Comparison of ENCODE assay signal across 8 cellular contexts in the genomic region with DNA sequence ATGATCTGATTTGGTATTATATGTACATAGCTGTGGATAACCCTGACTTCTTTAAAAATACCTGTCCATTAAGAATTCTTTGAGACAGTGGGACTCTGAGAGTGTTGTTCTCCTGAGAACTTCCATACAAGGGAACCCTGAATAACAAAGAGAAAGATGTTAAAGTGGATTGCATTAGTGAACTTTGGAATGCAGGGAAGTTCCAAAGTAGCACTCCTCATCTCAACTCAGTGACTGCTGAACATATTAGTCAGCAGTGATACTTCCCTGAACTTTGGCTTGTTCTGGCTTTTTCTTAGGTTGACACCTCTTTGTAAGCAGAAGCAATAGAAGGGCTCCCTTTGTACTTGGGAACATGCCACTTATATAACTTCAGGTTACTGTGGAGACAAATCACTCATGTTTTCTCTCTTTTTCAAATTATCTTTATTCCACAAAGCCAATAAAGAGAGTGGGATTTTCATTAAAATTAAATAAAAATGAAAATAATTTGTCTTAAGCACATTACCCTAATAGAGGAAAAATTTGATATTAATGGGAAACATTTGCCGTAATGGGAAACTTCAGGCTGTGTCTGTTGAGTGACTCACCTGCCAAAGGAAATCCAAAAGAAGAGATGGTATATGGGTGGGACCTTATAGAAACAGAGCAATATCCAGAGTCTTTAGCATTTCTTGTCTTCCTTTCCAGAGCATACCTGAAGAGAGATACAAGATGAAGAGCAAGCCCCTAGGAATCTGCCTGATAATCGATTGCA. TPM values are rescaled to one million over a fixed set of nuclear protein-coding genes. Genes with fewer than 3 reads are reported as not detected.
DNase-seq lines count a peak whose midpoint lies in the region; ATAC-seq and TF ChIP-seq lines count a peak whose summit lies in the region.

No MANE protein-coding gene starts in this region.

- H3K27me3 ChIP-seq in liver (ENCODE audit: control insufficient read depth in 4 of 4, insufficient read depth in 4 of 4, low read length in 3 of 4), result no peaks in the 10 kb centered on the region
- H3K27me3 ChIP-seq in transverse colon, result no peaks in the 10 kb centered on the region

- peaks cover 87% of the 10 kb centered on the region for H3K36me3 Mint-ChIP-seq in activated T-cell treated with anti-CD3 and anti-CD28 coated beads, Interleukin-2, amount 50 U/mL, for 24 hours (ENCODE audit: low read depth)

- ATAC-seq in GM18907 (IDR thresholded peaks at IDR 0.05; ENCODE audit: unreplicated experiment), result no peak
- ATAC-seq in GM21737 (IDR thresholded peaks at IDR 0.05; ENCODE audit: unreplicated experiment), result no peak

- in situ Hi-C loops in transverse colon (cut with MboI; ENCODE audit: low pct_ligation_motif_present in 1 of 4, low pct_unique_long_range_greater_than_20kb in 1 of 4, low sequenced_read_pairs in 3 of 4), result no loop called here

- no peak overlapping the region for H3K4me3 Mint-ChIP-seq in activated T-cell treated with anti-CD3 and anti-CD28 coated beads, Interleukin-2, amount 50 U/mL, for 24 hours

- H3K27ac ChIP-seq in liver (ENCODE audit: low read depth in 1 of 2, low read length in 2 of 2) (peak overlapping the region; percentile 32 to 44), transverse colon (peak overlapping the region; percentile 81 to 91 (median 85))

- peak overlapping the region; percentile 87 for H3K27ac Mint-ChIP-seq in activated T-cell treated with anti-CD3 and anti-CD28 coated beads, Interleukin-2, amount 50 U/mL, for 24 hours

- peaks cover 52% of the 10 kb centered on the region for H3K4me1 Mint-ChIP-seq in activated T-cell treated with anti-CD3 and anti-CD28 coated beads, Interleukin-2, amount 50 U/mL, for 24 hours (ENCODE audit: low read depth)

- H3K9me3 Mint-ChIP-seq in activated T-cell treated with anti-CD3 and anti-CD28 coated beads, Interleukin-2, amount 50 U/mL, for 24 hours, result no peaks in the 10 kb centered on the region

- H3K36me3 ChIP-seq in liver (ENCODE audit: control insufficient read depth in 4 of 4, insufficient read depth in 3 of 4, low read depth in 1 of 4, low read length in 3 of 4), result peaks cover 20 to 33% (median 31%) of the 10 kb centered on the region in 4 donors
- H3K36me3 ChIP-seq in transverse colon, result peaks cover 0 to 18% (median 6%) of the 10 kb centered on the region in 4 donors

- H3K4me3 ChIP-seq in cardiac fibroblast (replicated peaks in 1 of 2; ENCODE audit: low read depth in 2 of 2, low read length in 2 of 2) (no peak overlapping the region), liver (ENCODE audit: low read depth in 1 of 3, low read length in 3 of 3) (no peak overlapping the region), transverse colon (peak overlapping the region in 1 of 4 donors; percentile 16)

- no peak overlapping the region for H3K9ac ChIP-seq in liver (ENCODE audit: low read depth in 1 of 2, low read length in 2 of 2)

- no peak for TF ChIP-seq POLR2A in transverse colon (IDR thresholded peaks at IDR 0.05)

- no peaks in the 10 kb centered on the region for H3K27me3 Mint-ChIP-seq in activated T-cell treated with anti-CD3 and anti-CD28 coated beads, Interleukin-2, amount 50 U/mL, for 24 hours

- DNase-seq in activated T-cell treated with anti-CD3 and anti-CD28 coated beads, Interleukin-2, amount 50 U/mL, for 24 hours, result no peak
- DNase-seq in activated T-cell treated with anti-CD3 and anti-CD28 coated beads for 4 hours (no peak), cardiac fibroblast (ENCODE audit: low read depth in 2 of 2) (peak; percentile 90 to 98), transverse colon (no peak), NCI-H2081 treated with DMSO at 0.1 percent for 48 hours (lab: John Stamatoyannopoulos, UW) (no peak)

- 94% methylated on average over 2 of the region's 2 CpGs for WGBS in liver
- 38 to 88% methylated on average over 1 to 2 of the region's 2 CpGs for WGBS in transverse colon (ENCODE audit: low coverage in 1 of 2), 2 donors

- intact Hi-C loops in transverse colon (cut with DNase I; ENCODE audit: low total_unique reads), result no loop called here

- H3K4me1 ChIP-seq in liver (ENCODE audit: control insufficient read depth in 4 of 4, insufficient read depth in 4 of 4, low read length in 3 of 4), result peaks cover 3 to 28% (median 18%) of the 10 kb centered on the region in 4 donors
- H3K4me1 ChIP-seq in transverse colon, result peaks cover 14 to 70% (median 50%) of the 10 kb centered on the region in 4 donors

- no peak for TF ChIP-seq RAD21 in liver (IDR thresholded peaks at IDR 0.05)

- H3K9me3 ChIP-seq in liver (ENCODE audit: control insufficient read depth in 4 of 4, low read length in 3 of 4) (no peaks in the 10 kb centered on the region), transverse colon (no peaks in the 10 kb centered on the region)

- TF ChIP-seq CTCF in cardiac fibroblast (IDR thresholded peaks at IDR 0.05; ENCODE audit: low read depth, low read length), result no peak
- no peak for TF ChIP-seq CTCF in liver (IDR thresholded peaks at IDR 0.05; ENCODE audit: low read depth, low read length, missing input control)
- no peak for TF ChIP-seq CTCF in transverse colon (IDR thresholded peaks at IDR 0.05)

- TF ChIP-seq EP300 in transverse colon (IDR thresholded peaks at IDR 0.05; ENCODE audit: low read depth), result peak; percentile 2

TF ChIP-seq in liver, 16 proteins besides CTCF, POLR2A, EP300 and RAD21:
- TF ChIP-seq HNF4A (conservative IDR thresholded peaks at IDR 0.05) (peak; percentile 77 to 83), HNF4G (IDR thresholded peaks at IDR 0.05) (peak; percentile 35), RXRA (IDR thresholded peaks at IDR 0.05) (peak; percentile 23 to 46), GABPA (IDR thresholded peaks at IDR 0.05 in 1 of 2, conservative IDR thresholded peaks at IDR 0.05 in 1 of 2) (no peak), TAF1 (conservative IDR thresholded peaks at IDR 0.05) (no peak), YY1 (IDR thresholded peaks at IDR 0.05) (no peak), FOXA1 (IDR thresholded peaks at IDR 0.05) (no peak)

RNA-seq across cellular contexts. Expression of a gene that starts 33.3 kb away (rescaled TPM):
- 100 to 1,000 TPM in 1 of 2 donors, 10 to 100 TPM in 1; 34.0 to 169 TPM for total RNA-seq in liver
- polyA plus RNA-seq in liver, result 10 to 100 TPM; 24.4 to 56.9 TPM
- total RNA-seq in transverse colon, result 100 to 1,000 TPM; 148 to 449 (median 323) TPM

RNA-seq across cellular contexts. Expression of a gene that starts 33.7 kb away (rescaled TPM):
- total RNA-seq in liver, result 10 to 100 TPM in 1 of 2 donors, 1 to 10 TPM in 1; 8.7 to 13.6 TPM
- 1 to 10 TPM; 2.2 to 2.6 TPM for polyA plus RNA-seq in liver
- 10 to 100 TPM in 3 of 4 donors, 1 to 10 TPM in 1; 4.8 to 68.4 (median 38.1) TPM for total RNA-seq in transverse colon

Comparison
In these comparisons a context has a peak if more than half of its experiments do, and no peak if none do; other contexts are left out.
1. DNase-seq: peak in cardiac fibroblast (2 of 2); none in activated T-cell treated with anti-CD3 and anti-CD28 coated beads, Interleukin-2, amount 50 U/mL, for 24 hours (single experiment), activated T-cell treated with anti-CD3 and anti-CD28 coated beads for 4 hours (single experiment), transverse colon (single experiment) and NCI-H2081 treated with DMSO at 0.1 percent for 48 hours (single experiment).